ENCODE assay signal across 8 cellular contexts in genomic region chr9:928363-929042, GRCh38. TPM values are rescaled to one million over a fixed set of nuclear protein-coding genes. Genes with fewer than 3 reads are reported as not detected.
DNase-seq lines count a peak whose midpoint lies in the region; ATAC-seq and TF ChIP-seq lines count a peak whose summit lies in the region.

No MANE protein-coding gene starts in this region.

- no peak overlapping the region for H3K4me3 Mint-ChIP-seq in activated CD8-positive, alpha-beta T cell treated with anti-CD3 and anti-CD28 coated beads for 36 hours
- H3K4me3 Mint-ChIP-seq in activated CD8-positive, alpha-beta T cell treated with anti-CD3 and anti-CD28 coated beads, Interleukin-2, amount 10 ng/mL, durations not matched to agents 7 days and 5 days: no peak overlapping the region

- no peaks in the 10 kb centered on the region for H3K9me3 Mint-ChIP-seq in activated CD8-positive, alpha-beta T cell treated with anti-CD3 and anti-CD28 coated beads for 36 hours
- no peaks in the 10 kb centered on the region for H3K9me3 Mint-ChIP-seq in activated CD8-positive, alpha-beta T cell treated with anti-CD3 and anti-CD28 coated beads, Interleukin-2, amount 10 ng/mL, durations not matched to agents 7 days and 5 days (ENCODE audit: insufficient read depth)

- WGBS in liver: 70% methylated on average over 6 of the region's 6 CpGs
- WGBS in prostate gland: 81% methylated on average over 6 of the region's 6 CpGs

- TF ChIP-seq RAD21 in HCT116 (IDR thresholded peaks at IDR 0.05; ENCODE audit: low read depth) (no peak), liver (IDR thresholded peaks at IDR 0.05) (no peak)

- no TSS peak for BruUV-seq in HCT116 (replicated peaks; lab: Mats Ljungman, UMichigan)

- no peak overlapping the region for H3K4me2 ChIP-seq in HCT116 (ENCODE audit: low read length)

- POLR2A ChIA-PET in activated CD8-positive, alpha-beta T cell treated with anti-CD3 and anti-CD28 coated beads for 36 hours (lab: Charles Lee): interaction anchor here (0.8 kb wide), 1 partner anchor 13 kb away, joined by 3 read pairs; no protein-coding TSS in a partner anchor
- POLR2A ChIA-PET in activated CD8-positive, alpha-beta T cell treated with anti-CD3 and anti-CD28 coated beads, Interleukin-2, amount 10 ng/mL, durations not matched to agents 7 days and 5 days (lab: Charles Lee): no interaction called here
- POLR2A ChIA-PET in HCT116 (lab: Charles Lee): interaction anchor here (1.2 kb wide), 1 partner anchor 21 kb away, joined by 3 read pairs; no protein-coding TSS in a partner anchor

- H2AFZ ChIP-seq in HCT116 (ENCODE audit: low read depth, low read length, poor library complexity, severe bottlenecking): no peak overlapping the region

- H3K4me1 ChIP-seq in HCT116 (ENCODE audit: control insufficient read depth in 1 of 2, insufficient read depth in 2 of 2, low read length in 2 of 2) (no peaks in the 10 kb centered on the region), liver (ENCODE audit: control insufficient read depth in 4 of 4, insufficient read depth in 4 of 4, low read length in 3 of 4) (no peaks in the 10 kb centered on the region), prostate gland (replicated peaks) (no peaks in the 10 kb centered on the region)

- H3K9me3 ChIP-seq in HCT116 (ENCODE audit: control insufficient read depth in 1 of 2, insufficient read depth in 1 of 2, low read depth in 1 of 2, low read length in 2 of 2) (no peaks in the 10 kb centered on the region), liver (ENCODE audit: control insufficient read depth in 4 of 4, low read length in 3 of 4) (no peaks in the 10 kb centered on the region), prostate gland (no peaks in the 10 kb centered on the region)

- TF ChIP-seq CTCF in activated CD8-positive, alpha-beta T cell treated with anti-CD3 and anti-CD28 coated beads for 36 hours (IDR thresholded peaks at IDR 0.05): peak; percentile 57
- peak in 2 of 3 experiments; percentile 69 to 80; a peak in 4 of 6 replicates for TF ChIP-seq CTCF in HCT116 (IDR thresholded peaks at IDR 0.05 in 2 of 3, conservative IDR thresholded peaks at IDR 0.05 in 1 of 3; ENCODE audit: borderline replicate concordance in 1 of 3, insufficient read depth in 1 of 3, low read depth in 2 of 3, low read length in 2 of 3)
- peak; percentile 28 for TF ChIP-seq CTCF in liver (IDR thresholded peaks at IDR 0.05; ENCODE audit: low read depth, low read length, missing input control)
- no peak for TF ChIP-seq CTCF in prostate gland (IDR thresholded peaks at IDR 0.05)

- H3K4me3 ChIP-seq in HCT116 (replicated peaks in 1 of 2; ENCODE audit: low read depth in 1 of 2, low read length in 2 of 2) (no peak overlapping the region), liver (ENCODE audit: low read depth in 1 of 3, low read length in 3 of 3) (no peak overlapping the region), prostate gland (no peak overlapping the region)

- RAD21 ChIA-PET in HCT116 (lab: Charles Lee; ENCODE audit: low non-redundant PET in 1 of 2, low total read pairs in 2 of 2, uncharacterized antibody in 2 of 2, unreplicated experiment in 2 of 2): no interaction called here

- no peak for ATAC-seq in activated CD8-positive, alpha-beta T cell treated with anti-CD3 and anti-CD28 coated beads for 36 hours
- no peak for ATAC-seq in activated CD8-positive, alpha-beta T cell treated with anti-CD3 and anti-CD28 coated beads, Interleukin-2, amount 10 ng/mL, durations not matched to agents 7 days and 5 days
- ATAC-seq in HCT116: peak; percentile 85

- DNase-seq in activated CD8-positive, alpha-beta T cell treated with anti-CD3 and anti-CD28 coated beads for 36 hours: peak; percentile 14
- DNase-seq in activated CD8-positive, alpha-beta T cell treated with anti-CD3 and anti-CD28 coated beads, Interleukin-2, amount 10 ng/mL, durations not matched to agents 7 days and 5 days: no peak
- DNase-seq in HCT116 (ENCODE audit: low read depth, low spot score): peak; percentile 37
- DNase-seq in RPMI8226: peak; percentile 31
- DNase-seq in activated gamma-delta T cell treated with Interleukin-2 at 50 U/mL for 16 hours: no peak
- DNase-seq in prostate gland (ENCODE audit: low spot score): no peak
- no peak for DNase-seq in foreskin melanocyte

- TF ChIP-seq POLR2A in HCT116 (IDR thresholded peaks at IDR 0.05; ENCODE audit: borderline replicate concordance, extremely low read depth, insufficient read depth, insufficient read length): no peak
- no peak for TF ChIP-seq POLR2A in prostate gland (IDR thresholded peaks at IDR 0.05)

- H3K9me2 ChIP-seq in HCT116 (ENCODE audit: insufficient read depth): no peaks in the 10 kb centered on the region

- peaks cover 7% of the 10 kb centered on the region for H3K27me3 Mint-ChIP-seq in activated CD8-positive, alpha-beta T cell treated with anti-CD3 and anti-CD28 coated beads for 36 hours
- H3K27me3 Mint-ChIP-seq in activated CD8-positive, alpha-beta T cell treated with anti-CD3 and anti-CD28 coated beads, Interleukin-2, amount 10 ng/mL, durations not matched to agents 7 days and 5 days (ENCODE audit: low read depth): peaks cover 7% of the 10 kb centered on the region

- no peak overlapping the region for H3K27ac Mint-ChIP-seq in activated CD8-positive, alpha-beta T cell treated with anti-CD3 and anti-CD28 coated beads for 36 hours
- H3K27ac Mint-ChIP-seq in activated CD8-positive, alpha-beta T cell treated with anti-CD3 and anti-CD28 coated beads, Interleukin-2, amount 10 ng/mL, durations not matched to agents 7 days and 5 days: no peak overlapping the region

- no peaks in the 10 kb centered on the region for H3K79me2 ChIP-seq in HCT116 (ENCODE audit: insufficient read depth, low read length)

- H3K27me3 ChIP-seq in HCT116 (ENCODE audit: insufficient read depth, low read length) (0 out of 2 replicates have a peak, but pooled peaks cover 4% of the 10 kb centered on the region), liver (ENCODE audit: control insufficient read depth in 4 of 4, insufficient read depth in 4 of 4, low read length in 3 of 4) (peaks cover 0 to 3% (median 0%) of the 10 kb centered on the region in 4 donors), prostate gland (replicated peaks; ENCODE audit: insufficient read depth) (no peaks in the 10 kb centered on the region)

- no peak overlapping the region for H3K9ac ChIP-seq in HCT116 (ENCODE audit: low read length)
- H3K9ac ChIP-seq in liver (ENCODE audit: low read depth in 1 of 2, low read length in 2 of 2): no peak overlapping the region

- no peaks in the 10 kb centered on the region for H3K36me3 Mint-ChIP-seq in activated CD8-positive, alpha-beta T cell treated with anti-CD3 and anti-CD28 coated beads for 36 hours (ENCODE audit: low read depth)
- no peaks in the 10 kb centered on the region for H3K36me3 Mint-ChIP-seq in activated CD8-positive, alpha-beta T cell treated with anti-CD3 and anti-CD28 coated beads, Interleukin-2, amount 10 ng/mL, durations not matched to agents 7 days and 5 days (ENCODE audit: low read depth)

- H3K27ac ChIP-seq in HCT116 (ENCODE audit: low read depth, low read length) (no peak overlapping the region), liver (ENCODE audit: low read depth in 1 of 2, low read length in 2 of 2) (no peak overlapping the region), prostate gland (no peak overlapping the region)

- CTCF ChIA-PET in activated CD8-positive, alpha-beta T cell treated with anti-CD3 and anti-CD28 coated beads for 36 hours (lab: Charles Lee): interaction anchor here (0.7 to 3.3 kb wide), 13 partner anchors 9 to 82 kb away, joined by 3 to 20 read pairs (median 4); no protein-coding TSS in a partner anchor
- CTCF ChIA-PET in activated CD8-positive, alpha-beta T cell treated with anti-CD3 and anti-CD28 coated beads, Interleukin-2, amount 10 ng/mL, durations not matched to agents 7 days and 5 days (lab: Charles Lee): interaction anchor here (1.0 to 2.0 kb wide), 8 partner anchors 10 to 81 kb away, joined by 3 to 7 read pairs (median 4); no protein-coding TSS in a partner anchor
- CTCF ChIA-PET in HCT116 (lab: Charles Lee): interaction anchor here (1.0 to 2.6 kb wide), 8 partner anchors 9 to 118 kb away, joined by 4 to 15 read pairs (median 4); no protein-coding TSS in a partner anchor

- no peaks in the 10 kb centered on the region for H3K4me1 Mint-ChIP-seq in activated CD8-positive, alpha-beta T cell treated with anti-CD3 and anti-CD28 coated beads for 36 hours (ENCODE audit: low read depth)
- no peaks in the 10 kb centered on the region for H3K4me1 Mint-ChIP-seq in activated CD8-positive, alpha-beta T cell treated with anti-CD3 and anti-CD28 coated beads, Interleukin-2, amount 10 ng/mL, durations not matched to agents 7 days and 5 days (ENCODE audit: low read depth)

- H4K20me1 ChIP-seq in HCT116 (ENCODE audit: insufficient read depth): no peaks in the 10 kb centered on the region

- H3K36me3 ChIP-seq in HCT116 (ENCODE audit: control insufficient read depth in 1 of 2, insufficient read depth in 2 of 2, low read length in 2 of 2) (no peaks in the 10 kb centered on the region), liver (ENCODE audit: control insufficient read depth in 4 of 4, insufficient read depth in 3 of 4, low read depth in 1 of 4, low read length in 3 of 4) (no peaks in the 10 kb centered on the region), prostate gland (no peaks in the 10 kb centered on the region)

- intact Hi-C loops in activated CD8-positive, alpha-beta T cell treated with anti-CD3 and anti-CD28 coated beads for 36 hours (cut with micrococcal nuclease): no loop called here
- intact Hi-C loops in HCT116 (cut with micrococcal nuclease): no loop called here
- intact Hi-C loops in prostate gland (cut with DNase I): no loop called here

TF ChIP-seq in HCT116, 20 proteins besides CTCF, POLR2A, EP300 and RAD21:
- no peak for TF ChIP-seq EGR1 (IDR thresholded peaks at IDR 0.05; ENCODE audit: low read depth)
- no peak for TF ChIP-seq SRF (IDR thresholded peaks at IDR 0.05; ENCODE audit: low read depth)
- TF ChIP-seq CBX3 (IDR thresholded peaks at IDR 0.05; ENCODE audit: low read depth): no peak

TF ChIP-seq in liver, 16 proteins besides CTCF, POLR2A, EP300 and RAD21 (continues in another document):
- TF ChIP-seq YY1 (IDR thresholded peaks at IDR 0.05) (no peak), HNF4G (IDR thresholded peaks at IDR 0.05) (no peak), ATF3 (IDR thresholded peaks at IDR 0.05) (no peak), HNF4A (conservative IDR thresholded peaks at IDR 0.05) (no peak)

RNA-seq across cellular contexts. Expression of gene DMRT3, which starts 48.0 kb away (rescaled TPM):
- not detected for total RNA-seq in activated CD8-positive, alpha-beta T cell treated with anti-CD3 and anti-CD28 coated beads for 36 hours
- not detected for total RNA-seq in activated CD8-positive, alpha-beta T cell treated with anti-CD3 and anti-CD28 coated beads, Interleukin-2, amount 10 ng/mL, durations not matched to agents 7 days and 5 days
- total RNA-seq in HCT116 (2021; ENCODE audit: unreplicated experiment) (not detected), liver (not detected), prostate gland (1 to 10 TPM in 1 of 2 donors, not detected in 1; 1.8 TPM)
- polyA plus RNA-seq in HCT116 (2012): 0.04 TPM in 1 of 2 replicates, not detected in the other
- polyA plus RNA-seq in liver: not detected

Comparison
In these comparisons a context has a peak if more than half of its experiments do, and no peak if none do; other contexts are left out.
1. DNase-seq: peak in activated CD8-positive, alpha-beta T cell treated with anti-CD3 and anti-CD28 coated beads for 36 hours (single experiment), HCT116 (single experiment) and RPMI8226 (single experiment); none in activated CD8-positive, alpha-beta T cell treated with anti-CD3 and anti-CD28 coated beads, Interleukin-2, amount 10 ng/mL, durations not matched to agents 7 days and 5 days (single experiment), activated gamma-delta T cell treated with Interleukin-2 at 50 U/mL for 16 hours (single experiment), prostate gland (single experiment) and foreskin melanocyte (single experiment).
2. CTCF ChIP-seq: peak in activated CD8-positive, alpha-beta T cell treated with anti-CD3 and anti-CD28 coated beads for 36 hours (single experiment), HCT116 (2 of 3) and liver (single experiment); none in prostate gland (0 of 4).